1 cellular context compared by ENCODE assay signal in genomic region chr7:107080533-107080932, GRCh38.
TF ChIP-seq lines count a peak whose summit lies in the region.

No MANE protein-coding gene starts in this region.

TF ChIP-seq in K562, 482 proteins besides CTCF, POLR2A, EP300 and RAD21 (continued from another document):
- TF ChIP-seq, protein P1, sequence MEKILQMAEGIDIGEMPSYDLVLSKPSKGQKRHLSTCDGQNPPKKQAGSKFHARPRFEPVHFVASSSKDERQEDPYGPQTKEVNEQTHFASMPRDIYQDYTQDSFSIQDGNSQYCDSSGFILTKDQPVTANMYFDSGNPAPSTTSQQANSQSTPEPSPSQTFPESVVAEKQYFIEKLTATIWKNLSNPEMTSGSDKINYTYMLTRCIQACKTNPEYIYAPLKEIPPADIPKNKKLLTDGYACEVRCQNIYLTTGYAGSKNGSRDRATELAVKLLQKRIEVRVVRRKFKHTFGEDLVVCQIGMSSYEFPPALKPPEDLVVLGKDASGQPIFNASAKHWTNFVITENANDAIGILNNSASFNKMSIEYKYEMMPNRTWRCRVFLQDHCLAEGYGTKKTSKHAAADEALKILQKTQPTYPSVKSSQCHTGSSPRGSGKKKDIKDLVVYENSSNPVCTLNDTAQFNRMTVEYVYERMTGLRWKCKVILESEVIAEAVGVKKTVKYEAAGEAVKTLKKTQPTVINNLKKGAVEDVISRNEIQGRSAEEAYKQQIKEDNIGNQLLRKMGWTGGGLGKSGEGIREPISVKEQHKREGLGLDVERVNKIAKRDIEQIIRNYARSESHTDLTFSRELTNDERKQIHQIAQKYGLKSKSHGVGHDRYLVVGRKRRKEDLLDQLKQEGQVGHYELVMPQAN (IDR thresholded peaks at IDR 0.05; ENCODE audit: borderline replicate concordance), result 0 out of 2 replicates have a peak, but pooled peaks have one; percentile 43
- TF ChIP-seq HMBOX1 (IDR thresholded peaks at IDR 0.05) (peak; percentile 69), ATF1 (CRISPR knock-in tag; IDR thresholded peaks at IDR 0.05) (no peak), ATF1 (tag; IDR thresholded peaks at IDR 0.05) (0 out of 2 replicates have a peak, but pooled peaks have one; percentile 8), GMEB1 (CRISPR knock-in tag; IDR thresholded peaks at IDR 0.05) (no peak), MCM7 (IDR thresholded peaks at IDR 0.05) (no peak), SMARCE1 (IDR thresholded peaks at IDR 0.05) (peak; percentile 35; the same call in 1 of the 2 replicates), JUND (IDR thresholded peaks at IDR 0.05; ENCODE audit: borderline replicate concordance, low read depth, low read length) (0 out of 2 replicates have a peak, but pooled peaks have one; percentile 7), JUND (tag; IDR thresholded peaks at IDR 0.05; ENCODE audit: borderline replicate concordance, low read depth, low read length) (peak; percentile 21; the same call in 1 of the 3 replicates), TRIM25 (IDR thresholded peaks at IDR 0.05; ENCODE audit: borderline replicate concordance) (no peak), MYBL2 (IDR thresholded peaks at IDR 0.05; ENCODE audit: low read depth) (peak; percentile 27; the same call in 1 of the 2 replicates), MYBL2 (CRISPR knock-in tag; IDR thresholded peaks at IDR 0.05; ENCODE audit: borderline replicate concordance) (no peak), KLF16 (IDR thresholded peaks at IDR 0.05) (no peak), ESRRA (IDR thresholded peaks at IDR 0.05; ENCODE audit: borderline replicate concordance, low read depth) (peak; percentile 88)
- TF ChIP-seq, protein P2, sequence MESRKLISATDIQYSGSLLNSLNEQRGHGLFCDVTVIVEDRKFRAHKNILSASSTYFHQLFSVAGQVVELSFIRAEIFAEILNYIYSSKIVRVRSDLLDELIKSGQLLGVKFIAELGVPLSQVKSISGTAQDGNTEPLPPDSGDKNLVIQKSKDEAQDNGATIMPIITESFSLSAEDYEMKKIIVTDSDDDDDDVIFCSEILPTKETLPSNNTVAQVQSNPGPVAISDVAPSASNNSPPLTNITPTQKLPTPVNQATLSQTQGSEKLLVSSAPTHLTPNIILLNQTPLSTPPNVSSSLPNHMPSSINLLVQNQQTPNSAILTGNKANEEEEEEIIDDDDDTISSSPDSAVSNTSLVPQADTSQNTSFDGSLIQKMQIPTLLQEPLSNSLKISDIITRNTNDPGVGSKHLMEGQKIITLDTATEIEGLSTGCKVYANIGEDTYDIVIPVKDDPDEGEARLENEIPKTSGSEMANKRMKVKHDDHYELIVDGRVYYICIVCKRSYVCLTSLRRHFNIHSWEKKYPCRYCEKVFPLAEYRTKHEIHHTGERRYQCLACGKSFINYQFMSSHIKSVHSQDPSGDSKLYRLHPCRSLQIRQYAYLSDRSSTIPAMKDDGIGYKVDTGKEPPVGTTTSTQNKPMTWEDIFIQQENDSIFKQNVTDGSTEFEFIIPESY (CRISPR knock-in tag; IDR thresholded peaks at IDR 0.05), result peak; percentile 42; the same call in 1 of the 2 replicates
- TF ChIP-seq, protein P3, sequence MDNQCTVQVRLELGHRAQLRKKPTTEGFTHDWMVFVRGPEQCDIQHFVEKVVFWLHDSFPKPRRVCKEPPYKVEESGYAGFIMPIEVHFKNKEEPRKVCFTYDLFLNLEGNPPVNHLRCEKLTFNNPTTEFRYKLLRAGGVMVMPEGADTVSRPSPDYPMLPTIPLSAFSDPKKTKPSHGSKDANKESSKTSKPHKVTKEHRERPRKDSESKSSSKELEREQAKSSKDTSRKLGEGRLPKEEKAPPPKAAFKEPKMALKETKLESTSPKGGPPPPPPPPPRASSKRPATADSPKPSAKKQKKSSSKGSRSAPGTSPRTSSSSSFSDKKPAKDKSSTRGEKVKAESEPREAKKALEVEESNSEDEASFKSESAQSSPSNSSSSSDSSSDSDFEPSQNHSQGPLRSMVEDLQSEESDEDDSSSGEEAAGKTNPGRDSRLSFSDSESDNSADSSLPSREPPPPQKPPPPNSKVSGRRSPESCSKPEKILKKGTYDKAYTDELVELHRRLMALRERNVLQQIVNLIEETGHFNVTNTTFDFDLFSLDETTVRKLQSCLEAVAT (IDR thresholded peaks at IDR 0.05), result 0 out of 4 replicates have a peak, but pooled peaks of 1 of the 2 experiments have one; percentile 3
- TF ChIP-seq, protein P4, sequence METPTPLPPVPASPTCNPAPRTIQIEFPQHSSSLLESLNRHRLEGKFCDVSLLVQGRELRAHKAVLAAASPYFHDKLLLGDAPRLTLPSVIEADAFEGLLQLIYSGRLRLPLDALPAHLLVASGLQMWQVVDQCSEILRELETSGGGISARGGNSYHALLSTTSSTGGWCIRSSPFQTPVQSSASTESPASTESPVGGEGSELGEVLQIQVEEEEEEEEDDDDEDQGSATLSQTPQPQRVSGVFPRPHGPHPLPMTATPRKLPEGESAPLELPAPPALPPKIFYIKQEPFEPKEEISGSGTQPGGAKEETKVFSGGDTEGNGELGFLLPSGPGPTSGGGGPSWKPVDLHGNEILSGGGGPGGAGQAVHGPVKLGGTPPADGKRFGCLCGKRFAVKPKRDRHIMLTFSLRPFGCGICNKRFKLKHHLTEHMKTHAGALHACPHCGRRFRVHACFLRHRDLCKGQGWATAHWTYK (CRISPR knock-in tag; IDR thresholded peaks at IDR 0.05), result 0 out of 2 replicates have a peak, but pooled peaks have one; percentile 10
